ENCODE assay signal across 9 cellular contexts in the genomic region with DNA sequence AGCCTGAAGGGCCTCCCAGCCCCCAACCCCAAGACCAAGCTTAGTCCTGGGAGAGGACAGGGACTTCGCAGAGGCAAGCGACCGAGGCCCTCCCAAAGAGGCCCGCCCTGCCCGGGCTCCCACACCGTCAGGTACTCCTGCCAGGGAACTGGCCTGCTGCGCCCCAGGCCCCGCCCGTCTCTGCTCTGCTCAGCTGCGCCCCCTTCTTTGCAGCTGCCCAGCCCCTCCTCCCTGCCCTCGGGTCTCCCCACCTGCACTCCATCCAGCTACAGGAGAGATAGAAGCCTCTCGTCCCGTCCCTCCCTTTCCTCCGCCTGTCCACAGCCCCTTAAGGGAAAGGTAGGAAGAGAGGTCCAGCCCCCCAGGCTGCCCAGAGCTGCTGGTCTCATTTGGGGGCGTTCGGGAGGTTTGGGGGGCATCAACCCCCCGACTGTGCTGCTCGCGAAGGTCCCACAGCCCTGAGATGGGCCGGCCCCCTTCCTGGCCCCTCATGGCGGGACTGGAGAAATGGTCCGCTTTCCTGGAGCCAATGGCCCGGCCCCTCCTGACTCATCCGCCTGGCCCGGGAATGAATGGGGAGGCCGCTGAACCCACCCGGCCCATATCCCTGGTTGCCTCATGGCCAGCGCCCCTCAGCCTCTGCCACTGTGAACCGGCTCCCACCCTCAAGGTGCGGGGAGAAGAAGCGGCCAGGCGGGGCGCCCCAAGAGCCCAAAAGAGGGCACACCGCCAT. TPM values are rescaled to one million over a fixed set of nuclear protein-coding genes. Genes with fewer than 3 reads are reported as not detected.
DNase-seq lines count a peak whose midpoint lies in the region; ATAC-seq and TF ChIP-seq lines count a peak whose summit lies in the region.
"Had no signal": no experiment of that assay in that cellular context is flagged by ENCODE, and none has a peak within 500 bp of the region (broad histone marks: within the 10 kb centered on the region; RNA-seq: fewer than 3 reads in every experiment).

No MANE protein-coding gene starts in this region.

- ATAC-seq in HCT116: no peak

- no peaks in the 10 kb centered on the region for H3K27me3 ChIP-seq in HCT116 (ENCODE audit: insufficient read depth, low read length)
- peaks cover 99% of the 10 kb centered on the region for H3K27me3 ChIP-seq in left ventricle myocardium inferior (ENCODE audit: low read depth)

- H2AFZ ChIP-seq in HCT116 (ENCODE audit: low read depth, low read length, poor library complexity, severe bottlenecking): no peak overlapping the region

- POLR2A ChIA-PET in HCT116 (lab: Charles Lee): interaction anchor here (1.3 kb wide), 1 partner anchor 22 kb away, joined by 3 read pairs; a partner anchor contains a TSS

- H3K79me2 ChIP-seq in HCT116 (ENCODE audit: insufficient read depth, low read length): no peaks in the 10 kb centered on the region

- H3K9me3 ChIP-seq in HCT116 (ENCODE audit: control insufficient read depth in 1 of 2, insufficient read depth in 1 of 2, low read depth in 1 of 2, low read length in 2 of 2) (no peaks in the 10 kb centered on the region), left ventricle myocardium inferior (replicated peaks) (no peaks in the 10 kb centered on the region)

- peaks cover 0 to 12% of the 10 kb centered on the region in 2 experiments; a peak in 2 of 4 replicates for H3K4me1 ChIP-seq in HCT116 (ENCODE audit: control insufficient read depth in 1 of 2, insufficient read depth in 2 of 2, low read length in 2 of 2)
- H3K4me1 ChIP-seq in left ventricle myocardium inferior: peaks cover 21% of the 10 kb centered on the region

- intact Hi-C loops in HCT116 (cut with micrococcal nuclease): no loop called here
- intact Hi-C loops in left ventricle myocardium inferior (cut with micrococcal nuclease): no loop called here

- H4K20me1 ChIP-seq in HCT116 (ENCODE audit: insufficient read depth): no peaks in the 10 kb centered on the region

- H3K27ac ChIP-seq in HCT116 (ENCODE audit: low read depth, low read length): no peak overlapping the region; the same call in 1 of the 2 replicates
- no peak overlapping the region for H3K27ac ChIP-seq in left ventricle myocardium inferior (replicated peaks)

- TF ChIP-seq CTCF in HCT116 (IDR thresholded peaks at IDR 0.05 in 2 of 3, conservative IDR thresholded peaks at IDR 0.05 in 1 of 3; ENCODE audit: borderline replicate concordance in 1 of 3, insufficient read depth in 1 of 3, low read depth in 2 of 3, low read length in 2 of 3) (no peak), WI38 (IDR thresholded peaks at IDR 0.05; ENCODE audit: low read depth, low read length) (no peak), left ventricle myocardium inferior (IDR thresholded peaks at IDR 0.05; ENCODE audit: borderline replicate concordance) (no peak), retinal pigment epithelial cell (conservative IDR thresholded peaks at IDR 0.05; ENCODE audit: low read depth, low read length) (no peak)

- peak overlapping the region; percentile 51 for H3K4me2 ChIP-seq in HCT116 (ENCODE audit: low read length)

- H3K36me3 ChIP-seq in HCT116 (ENCODE audit: control insufficient read depth in 1 of 2, insufficient read depth in 2 of 2, low read length in 2 of 2): no peaks in the 10 kb centered on the region
- no peaks in the 10 kb centered on the region for H3K36me3 ChIP-seq in left ventricle myocardium inferior

- H3K9ac ChIP-seq in HCT116 (ENCODE audit: low read length): no peak overlapping the region

- TF ChIP-seq POLR2A in HCT116 (IDR thresholded peaks at IDR 0.05; ENCODE audit: borderline replicate concordance, extremely low read depth, insufficient read depth, insufficient read length): no peak

- H3K4me3 ChIP-seq in HCT116 (replicated peaks in 1 of 2; ENCODE audit: low read depth in 1 of 2, low read length in 2 of 2) (no peak overlapping the region), WI38 (ENCODE audit: low read depth, low read length) (peak overlapping the region; percentile 9), left ventricle myocardium inferior (peak overlapping the region; percentile 35), retinal pigment epithelial cell (ENCODE audit: low read length) (peak overlapping the region; percentile 4)

- no peaks in the 10 kb centered on the region for H3K9me2 ChIP-seq in HCT116 (ENCODE audit: insufficient read depth)

- DNase-seq in HCT116 (ENCODE audit: low read depth, low spot score): no peak
- DNase-seq in left ventricle myocardium inferior: no peak
- no peak for DNase-seq in retinal pigment epithelial cell (ENCODE audit: low read depth)
- DNase-seq in ureter (ENCODE audit: low spot score): no peak
- no peak for DNase-seq in GOT3 (lab: John Stamatoyannopoulos, UW)
- no peak for DNase-seq in NCI-H1105 treated with DMSO at 0.1 percent for 48 hours (lab: John Stamatoyannopoulos, UW)
- no peak for DNase-seq in stimulated activated CD4-positive, alpha-beta T cell treated with anti-CD3 and anti-CD28 coated beads, Interleukin-2, amount 100 ng/mL, for 48 hours
- DNase-seq: NCI-H526 treated with DMSO at 0.1 percent for 48 hours had no signal

- BruUV-seq in HCT116 (replicated peaks; lab: Mats Ljungman, UMichigan): no TSS peak

- TF ChIP-seq RAD21 in HCT116 (IDR thresholded peaks at IDR 0.05; ENCODE audit: low read depth): no peak

- CTCF ChIA-PET in HCT116 (lab: Charles Lee): no interaction called here

- RAD21 ChIA-PET in HCT116 (lab: Charles Lee; ENCODE audit: low non-redundant PET in 1 of 2, low total read pairs in 2 of 2, uncharacterized antibody in 2 of 2, unreplicated experiment in 2 of 2): no interaction called here

TF ChIP-seq in HCT116, 20 proteins besides CTCF, POLR2A, EP300 and RAD21:
- TF ChIP-seq, protein P1, sequence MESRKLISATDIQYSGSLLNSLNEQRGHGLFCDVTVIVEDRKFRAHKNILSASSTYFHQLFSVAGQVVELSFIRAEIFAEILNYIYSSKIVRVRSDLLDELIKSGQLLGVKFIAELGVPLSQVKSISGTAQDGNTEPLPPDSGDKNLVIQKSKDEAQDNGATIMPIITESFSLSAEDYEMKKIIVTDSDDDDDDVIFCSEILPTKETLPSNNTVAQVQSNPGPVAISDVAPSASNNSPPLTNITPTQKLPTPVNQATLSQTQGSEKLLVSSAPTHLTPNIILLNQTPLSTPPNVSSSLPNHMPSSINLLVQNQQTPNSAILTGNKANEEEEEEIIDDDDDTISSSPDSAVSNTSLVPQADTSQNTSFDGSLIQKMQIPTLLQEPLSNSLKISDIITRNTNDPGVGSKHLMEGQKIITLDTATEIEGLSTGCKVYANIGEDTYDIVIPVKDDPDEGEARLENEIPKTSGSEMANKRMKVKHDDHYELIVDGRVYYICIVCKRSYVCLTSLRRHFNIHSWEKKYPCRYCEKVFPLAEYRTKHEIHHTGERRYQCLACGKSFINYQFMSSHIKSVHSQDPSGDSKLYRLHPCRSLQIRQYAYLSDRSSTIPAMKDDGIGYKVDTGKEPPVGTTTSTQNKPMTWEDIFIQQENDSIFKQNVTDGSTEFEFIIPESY (IDR thresholded peaks at IDR 0.05; ENCODE audit: extremely low read depth, insufficient replicate concordance, low read length): no peak
- TF ChIP-seq EGR1 (IDR thresholded peaks at IDR 0.05; ENCODE audit: low read depth) (no peak), EZH2phosphoT487 (IDR thresholded peaks at IDR 0.05; ENCODE audit: borderline replicate concordance) (no peak)

RNA-seq across cellular contexts. Expression of a gene that starts 21.9 kb away (rescaled TPM):
- total RNA-seq in HCT116 (2021; ENCODE audit: unreplicated experiment): 394 TPM
- polyA plus RNA-seq in HCT116 (2012): 538 and 832 TPM in 2 replicates
- total RNA-seq in left ventricle myocardium inferior: 294 TPM
- 361 TPM for total RNA-seq in ureter

RNA-seq across cellular contexts. Expression of a gene that starts 42.5 kb away (rescaled TPM):
- 26.1 TPM for total RNA-seq in HCT116 (2021; ENCODE audit: unreplicated experiment)
- 19.2 and 19.3 TPM in 2 replicates for polyA plus RNA-seq in HCT116 (2012)
- 7.1 TPM for total RNA-seq in left ventricle myocardium inferior
- 16.5 TPM for total RNA-seq in ureter

RNA-seq across cellular contexts. Expression of a gene that starts 48.5 kb away (rescaled TPM):
- 57.1 TPM for total RNA-seq in HCT116 (2021; ENCODE audit: unreplicated experiment)
- polyA plus RNA-seq in HCT116 (2012): 91.7 and 124 TPM in 2 replicates
- total RNA-seq in left ventricle myocardium inferior: 51.0 TPM
- total RNA-seq in ureter: 43.7 TPM

RNA-seq across cellular contexts. Expression of a gene that starts 53.8 kb away (rescaled TPM):
- total RNA-seq in HCT116 (2021; ENCODE audit: unreplicated experiment) (3.7 TPM), left ventricle myocardium inferior (not detected), ureter (0.21 TPM)
- 2.1 and 2.4 TPM in 2 replicates for polyA plus RNA-seq in HCT116 (2012)

Comparison
In these comparisons a context has a peak if more than half of its experiments do, and no peak if none do; other contexts are left out.
1. H3K4me3 ChIP-seq: peak in WI38 (single experiment), left ventricle myocardium inferior (single experiment) and retinal pigment epithelial cell (single experiment); none in HCT116 (0 of 2).